Comparison of ENCODE assay signal across 18 cellular contexts in genomic region chr19:44814132-44814470, GRCh38. TPM values are rescaled to one million over a fixed set of nuclear protein-coding genes. Genes with fewer than 3 reads are reported as not detected.
DNase-seq lines count a peak whose midpoint lies in the region; ATAC-seq and TF ChIP-seq lines count a peak whose summit lies in the region.
"Had no signal": no experiment of that assay in that cellular context is flagged by ENCODE, and none has a peak within 500 bp of the region (broad histone marks: within the 10 kb centered on the region; RNA-seq: fewer than 3 reads in every experiment).

No MANE protein-coding gene starts in this region.

- H3K27me3 Mint-ChIP-seq in endothelial cell (ENCODE audit: unreplicated experiment) (peaks cover 16% of the 10 kb centered on the region), nephron progenitor cell (ENCODE audit: low read depth, poor library complexity) (peaks cover 11% of the 10 kb centered on the region)

- H3K4me1 Mint-ChIP-seq in endothelial cell (ENCODE audit: unreplicated experiment) (no peaks in the 10 kb centered on the region), nephron progenitor cell (peaks cover 73% of the 10 kb centered on the region)
- H3K4me1 Mint-ChIP-seq: CD4-positive, CD25-positive, alpha-beta regulatory T cell had no signal

- H3K9me3 Mint-ChIP-seq in endothelial cell (ENCODE audit: unreplicated experiment) (no peaks in the 10 kb centered on the region), nephron progenitor cell (no peaks in the 10 kb centered on the region)
- H3K9me3 Mint-ChIP-seq: CD8-positive, alpha-beta memory T cell had no signal

- DNase-seq in HuH-7.5 (ENCODE audit: low spot score) (peak; percentile 6), endothelial cell (ENCODE audit: low spot score) (no peak), nephron progenitor cell (no peak), NCI-H2227 (lab: John Stamatoyannopoulos, UW; ENCODE audit: unreplicated experiment) (no peak), NCI-H1930 (lab: John Stamatoyannopoulos, UW) (no peak)
- DNase-seq: ACHN; BE2C; C1 segment of cervical spinal cord; CD4-positive, CD25-positive, alpha-beta regulatory T cell; CD8-positive, alpha-beta memory T cell; COR-L47; DMS153; DMS79; GDM1; GM23248 had no signal

- ATAC-seq in activated CD4-positive, CD25-positive, alpha-beta regulatory T cell treated with anti-CD3 and anti-CD28 coated beads, Interleukin-2, amount 50 U/mL, for 24 hours = no peak

- TF ChIP-seq CTCF in endothelial cell (IDR thresholded peaks at IDR 0.05; ENCODE audit: unreplicated experiment) (no peak), nephron progenitor cell (IDR thresholded peaks at IDR 0.05) (no peak)

- H3K36me3 Mint-ChIP-seq in endothelial cell (ENCODE audit: low read depth, unreplicated experiment) = peaks cover 10% of the 10 kb centered on the region
- peaks cover 18% of the 10 kb centered on the region for H3K36me3 Mint-ChIP-seq in nephron progenitor cell (ENCODE audit: low read depth)
- H3K36me3 Mint-ChIP-seq: CD4-positive, CD25-positive, alpha-beta regulatory T cell; CD8-positive, alpha-beta memory T cell had no signal

- H3K27ac Mint-ChIP-seq in endothelial cell (ENCODE audit: unreplicated experiment) (no peak overlapping the region), nephron progenitor cell (peak overlapping the region; percentile 64)
- H3K27ac Mint-ChIP-seq: CD8-positive, alpha-beta memory T cell had no signal

- peak overlapping the region; percentile 52 for H3K4me3 Mint-ChIP-seq in endothelial cell (ENCODE audit: unreplicated experiment)
- no peak overlapping the region for H3K4me3 Mint-ChIP-seq in nephron progenitor cell
- H3K4me3 Mint-ChIP-seq: CD4-positive, CD25-positive, alpha-beta regulatory T cell; CD8-positive, alpha-beta memory T cell had no signal

RNA-seq across cellular contexts. Expression of gene BCAM, which starts 5.2 kb away (rescaled TPM):
- total RNA-seq in endothelial cell (ENCODE audit: unreplicated experiment) = 6.9 TPM
- total RNA-seq: CD4-positive, CD25-positive, alpha-beta regulatory T cell; CD8-positive, alpha-beta memory T cell had no signal

RNA-seq across cellular contexts. Expression of gene NECTIN2, which starts 32.0 kb away (rescaled TPM):
- 342 TPM for total RNA-seq in endothelial cell (ENCODE audit: unreplicated experiment)

RNA-seq across cellular contexts. Expression of gene CBLC, which starts 36.4 kb away (rescaled TPM):
- total RNA-seq in endothelial cell (ENCODE audit: unreplicated experiment) = 0.85 TPM
- total RNA-seq: CD4-positive, CD25-positive, alpha-beta regulatory T cell; CD8-positive, alpha-beta memory T cell; Daoy; GM23248; H4 had no signal
